Comparison of ENCODE assay signal across 8 cellular contexts in genomic region chr13:113209336-113209879, GRCh38. TPM values are rescaled to one million over a fixed set of nuclear protein-coding genes. Genes with fewer than 3 reads are reported as not detected.
A peak's percentile ranks its signal among the peaks of the same experiment; 100 is the strongest.
DNase-seq lines count a peak whose midpoint lies in the region; ATAC-seq and TF ChIP-seq lines count a peak whose summit lies in the region.

Gene CUL4A, plus strand, starts transcription at chr13:113209613. Its CDS starts 15 bp downstream, at chr13:113209628.

- no peaks in the 10 kb centered on the region for H3K9me3 ChIP-seq in suprapubic skin

- intact Hi-C loops in activated naive CD4-positive, alpha-beta T cell treated with anti-CD3 and anti-CD28 coated beads for 36 hours (cut with micrococcal nuclease) = loop anchor here (1.0 to 10.0 kb wide), 3 partner anchors 281 to 855 kb away; partner anchors contain the start of gene DCUN1D2

- no CpG with 5 or more reads among the region's 81 CpGs for WGBS in suprapubic skin

- POLR2A ChIA-PET in RWPE1 (lab: Yijun Ruan, JAX; ENCODE audit: low non-redundant PET) = interaction anchor here (0.6 kb wide), 1 partner anchor 21 kb away, joined by 4 read pairs; no protein-coding TSS in a partner anchor

- H3K4me1 Mint-ChIP-seq in activated naive CD4-positive, alpha-beta T cell treated with anti-CD3 and anti-CD28 coated beads for 36 hours (ENCODE audit: low read depth) = peaks cover 50% of the 10 kb centered on the region

- no peaks in the 10 kb centered on the region for H3K9me3 Mint-ChIP-seq in activated naive CD4-positive, alpha-beta T cell treated with anti-CD3 and anti-CD28 coated beads for 36 hours

- peaks cover 71% of the 10 kb centered on the region for H3K4me1 ChIP-seq in suprapubic skin

- H3K4me3 Mint-ChIP-seq in activated naive CD4-positive, alpha-beta T cell treated with anti-CD3 and anti-CD28 coated beads for 36 hours = peak within 1 kb of the TSS; percentile 77

- H3K4me3 ChIP-seq in suprapubic skin = peak within 1 kb of the TSS; percentile 72

- no peak for TF ChIP-seq EP300 in suprapubic skin (IDR thresholded peaks at IDR 0.05)

- peaks cover 4% of the 10 kb centered on the region for H3K36me3 ChIP-seq in suprapubic skin

- H3K27me3 Mint-ChIP-seq in activated naive CD4-positive, alpha-beta T cell treated with anti-CD3 and anti-CD28 coated beads for 36 hours (ENCODE audit: low read depth) = no peaks in the 10 kb centered on the region

- H3K36me3 Mint-ChIP-seq in activated naive CD4-positive, alpha-beta T cell treated with anti-CD3 and anti-CD28 coated beads for 36 hours (ENCODE audit: low read depth) = peaks cover 28% of the 10 kb centered on the region

- peak within 1 kb of the TSS; percentile 70 for H3K27ac Mint-ChIP-seq in activated naive CD4-positive, alpha-beta T cell treated with anti-CD3 and anti-CD28 coated beads for 36 hours

- ATAC-seq in GM21360 (IDR thresholded peaks at IDR 0.05; ENCODE audit: unreplicated experiment) = peak; percentile 36

- H3K27ac ChIP-seq in RWPE1 (peak within 1 kb of the TSS; percentile 94), suprapubic skin (peak within 1 kb of the TSS; percentile 99)

- DNase-seq in DMS153 treated with DMSO at 0.1 percent for 48 hours (lab: John Stamatoyannopoulos, UW; ENCODE audit: unreplicated experiment) = peak; percentile 26
- DNase-seq in HT1080 (ENCODE audit: low read depth) = no peak
- peak; percentile 74 for DNase-seq in RWPE1 (ENCODE audit: low spot score)
- DNase-seq in activated naive CD4-positive, alpha-beta T cell treated with anti-CD3 and anti-CD28 coated beads for 36 hours = peak; percentile 80
- peak; percentile 80 for DNase-seq in germinal center (ENCODE audit: low spot score)
- peak in 52 of 56 donors; percentile 10 to 84 (median 64) for DNase-seq in nucleus accumbens (lab: John Stamatoyannopoulos, UW)
- peak in 1 of 2 donors; percentile 87 for DNase-seq in suprapubic skin (ENCODE audit: low spot score in 2 of 2)

- CTCF ChIA-PET in RWPE1 (lab: Yijun Ruan, JAX) = no interaction called here
- CTCF ChIA-PET in activated naive CD4-positive, alpha-beta T cell treated with anti-CD3 and anti-CD28 coated beads for 36 hours (lab: Charles Lee) = interaction anchor here (1.3 kb wide), 1 partner anchor 88 kb away, joined by 3 read pairs; no protein-coding TSS in a partner anchor

- TF ChIP-seq POLR2A in suprapubic skin (IDR thresholded peaks at IDR 0.05) = no peak

- no peaks in the 10 kb centered on the region for H3K27me3 ChIP-seq in suprapubic skin

- TF ChIP-seq CTCF in RWPE1 (conservative IDR thresholded peaks at IDR 0.05; ENCODE audit: low read depth) = no peak
- no peak for TF ChIP-seq CTCF in suprapubic skin (IDR thresholded peaks at IDR 0.05)

RNA-seq across cellular contexts. Expression of gene CUL4A, which starts in this region (rescaled TPM):
- total RNA-seq in HT1080 (2014; rRNA removed; shearing (Covaris generic)) = 159 and 192 TPM in 2 replicates
- 106 and 113 TPM in 2 replicates for polyA plus RNA-seq in HT1080 (2015; cell fraction: cytosol; rRNA removed)
- polyA plus RNA-seq in HT1080 (2015; cell fraction: nucleus; rRNA removed) = 96.6 and 163 TPM in 2 replicates
- total RNA-seq in activated naive CD4-positive, alpha-beta T cell treated with anti-CD3 and anti-CD28 coated beads for 36 hours = 10 to 100 TPM; 58.9 to 59.4 TPM
- total RNA-seq in suprapubic skin = 100 to 1,000 TPM in 3 of 4 donors, 10 to 100 TPM in 1; 95.6 to 221 (median 119) TPM
